ENCODE assay signal across 10 cellular contexts in the genomic region with DNA sequence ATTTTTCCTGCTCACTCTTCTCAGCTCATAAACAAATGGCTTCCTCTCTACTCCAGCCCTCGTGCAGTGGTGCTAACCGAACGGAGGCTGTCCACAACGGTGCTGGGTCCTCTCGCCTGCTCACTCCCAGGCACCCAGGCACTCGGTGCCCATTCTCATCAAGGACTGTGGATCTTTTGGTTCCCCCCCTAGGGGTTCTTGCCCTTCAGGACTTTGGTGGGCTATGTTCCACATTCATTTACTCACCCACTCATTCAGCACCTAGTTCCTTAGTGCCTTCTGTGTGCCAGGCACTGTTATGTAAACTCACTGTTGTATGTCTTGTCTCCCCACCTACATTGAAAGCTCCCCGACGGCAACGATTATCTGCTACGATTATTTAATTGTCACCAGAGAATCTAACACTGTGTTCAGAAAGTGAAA.
DNase-seq lines count a peak whose midpoint lies in the region; ATAC-seq and TF ChIP-seq lines count a peak whose summit lies in the region.
"Had no signal": no experiment of that assay in that cellular context is flagged by ENCODE, and none has a peak within 500 bp of the region (broad histone marks: within the 10 kb centered on the region; RNA-seq: fewer than 3 reads in every experiment).

No MANE protein-coding gene starts in this region.

- TF ChIP-seq EP300 in upper lobe of left lung (IDR thresholded peaks at IDR 0.05), result no peak

- ATAC-seq in heart right ventricle, result peak in 1 of 8 donors; percentile 20
- no peak for ATAC-seq in Right ventricle myocardium inferior
- no peak for ATAC-seq in body of pancreas
- peak in 1 of 2 donors; percentile 13 for ATAC-seq in upper lobe of left lung (ENCODE audit: low FRiP score in 2 of 2)
- no peak for ATAC-seq in GM19395 (IDR thresholded peaks at IDR 0.05; ENCODE audit: unreplicated experiment)
- ATAC-seq: WTC11 had no signal

- H3K4me1 ChIP-seq in heart right ventricle (peaks cover 5 to 98% (median 73%) of the 10 kb centered on the region in 9 donors), body of pancreas (no peaks in the 10 kb centered on the region), mononuclear cell (ENCODE audit: insufficient read depth, low read length) (peaks cover 50% of the 10 kb centered on the region), upper lobe of left lung (peaks cover 34 to 46% (median 35%) of the 10 kb centered on the region in 4 donors), testis (no peaks in the 10 kb centered on the region)

- no peaks in the 10 kb centered on the region for H3K36me3 ChIP-seq in heart right ventricle
- H3K36me3 ChIP-seq in body of pancreas (replicated peaks in 1 of 2; ENCODE audit: insufficient read depth in 1 of 2, low read depth in 2 of 2), result no peaks in the 10 kb centered on the region
- H3K36me3 ChIP-seq in upper lobe of left lung, result no peaks in the 10 kb centered on the region
- no peaks in the 10 kb centered on the region for H3K36me3 ChIP-seq in testis (ENCODE audit: low read depth, missing control alignments)

- peak overlapping the region in 1 of 10 donors; percentile 44 for H3K4me3 ChIP-seq in heart right ventricle
- no peak overlapping the region for H3K4me3 ChIP-seq in body of pancreas
- peak overlapping the region; percentile 34 for H3K4me3 ChIP-seq in mononuclear cell (ENCODE audit: low read length)
- peak overlapping the region in 2 of 4 donors; percentile 10 to 27 for H3K4me3 ChIP-seq in upper lobe of left lung
- H3K4me3 ChIP-seq in testis, result no peak overlapping the region

- TF ChIP-seq CTCF in heart right ventricle (IDR thresholded peaks at IDR 0.05), result no peak
- TF ChIP-seq CTCF in body of pancreas (IDR thresholded peaks at IDR 0.05), result no peak
- no peak for TF ChIP-seq CTCF in upper lobe of left lung (IDR thresholded peaks at IDR 0.05)
- no peak for TF ChIP-seq CTCF in testis (IDR thresholded peaks at IDR 0.05)

- DNase-seq in heart right ventricle (no peak), Right ventricle myocardium inferior (ENCODE audit: missing footprints) (no peak), body of pancreas (no peak), upper lobe of left lung (no peak), NCI-H446 treated with DMSO at 0.1 percent for 48 hours (lab: John Stamatoyannopoulos, UW) (no peak), testis (no peak)

- H3K27ac ChIP-seq in heart right ventricle (peak overlapping the region in 8 of 10 donors; percentile 13 to 90 (median 52)), body of pancreas (peak overlapping the region in 3 of 4 donors; percentile 7 to 22 (median 9)), upper lobe of left lung (peak overlapping the region; percentile 64 to 83 (median 80)), testis (no peak overlapping the region)
- H3K27ac ChIP-seq: epithelial cell of prostate had no signal

- H3K9me3 ChIP-seq in heart right ventricle (no peaks in the 10 kb centered on the region), body of pancreas (no peaks in the 10 kb centered on the region), mononuclear cell (ENCODE audit: low read depth, low read length) (no peaks in the 10 kb centered on the region), upper lobe of left lung (no peaks in the 10 kb centered on the region), testis (no peaks in the 10 kb centered on the region)

- intact Hi-C loops in heart right ventricle (cut with DNase I), result loop anchor here in 1 of 10 donors (5.0 kb wide), 1 partner anchor 37 kb away; no protein-coding TSS in a partner anchor
- intact Hi-C loops in Right ventricle myocardium inferior (cut with DNase I), result no loop called here
- intact Hi-C loops in body of pancreas (cut with DNase I), result no loop called here
- intact Hi-C loops in testis (cut with DNase I; ENCODE audit: low total_unique reads), result no loop called here

- TF ChIP-seq POLR2A in body of pancreas (IDR thresholded peaks at IDR 0.05) (no peak), upper lobe of left lung (IDR thresholded peaks at IDR 0.05) (no peak), testis (IDR thresholded peaks at IDR 0.05) (no peak)

- H3K27me3 ChIP-seq in heart right ventricle, result no peaks in the 10 kb centered on the region
- H3K27me3 ChIP-seq in body of pancreas, result no peaks in the 10 kb centered on the region
- no peaks in the 10 kb centered on the region for H3K27me3 ChIP-seq in mononuclear cell (ENCODE audit: insufficient read depth, low read length)
- H3K27me3 ChIP-seq in upper lobe of left lung, result no peaks in the 10 kb centered on the region
- H3K27me3 ChIP-seq in testis, result no peaks in the 10 kb centered on the region

- WGBS in heart right ventricle, 2 donors, result 53 to 66% methylated on average over 10 of the region's 10 CpGs
- 68 to 72% methylated on average over 10 of the region's 10 CpGs for WGBS in body of pancreas, 2 donors
- 34 to 53% methylated on average over 10 of the region's 10 CpGs for WGBS in upper lobe of left lung, 2 donors
- WGBS in testis, 2 donors, result 82 to 94% methylated on average over 10 of the region's 10 CpGs

Comparison
In these comparisons a context has a peak if more than half of its experiments do, and no peak if none do; other contexts are left out.
1. H3K27ac ChIP-seq: peak in heart right ventricle (8 of 10), body of pancreas (3 of 4) and upper lobe of left lung (4 of 4); none in testis (0 of 2).